ENCODE assay signal across 16 cellular contexts in genomic region chr2:117958186-117958585, GRCh38. TPM values are rescaled to one million over a fixed set of nuclear protein-coding genes. Genes with fewer than 3 reads are reported as not detected.
DNase-seq lines count a peak whose midpoint lies in the region; ATAC-seq and TF ChIP-seq lines count a peak whose summit lies in the region.
"Had no signal": no experiment of that assay in that cellular context is flagged by ENCODE, and none has a peak within 500 bp of the region (broad histone marks: within the 10 kb centered on the region; RNA-seq: fewer than 3 reads in every experiment).

No MANE protein-coding gene starts in this region.

- H3K4me1 Mint-ChIP-seq in endothelial cell (ENCODE audit: unreplicated experiment): peaks cover 40% of the 10 kb centered on the region
- H3K4me1 Mint-ChIP-seq: activated T-helper 17 cell treated with anti-CD3 and anti-CD28 coated beads, Interleukin-2, amount 50 U/mL, for 72 hours had no signal

- H3K4me3 Mint-ChIP-seq in endothelial cell (ENCODE audit: unreplicated experiment): no peak overlapping the region
- H3K4me3 Mint-ChIP-seq: activated T-helper 17 cell treated with anti-CD3 and anti-CD28 coated beads, Interleukin-2, amount 50 U/mL, for 72 hours; CD4-positive, alpha-beta memory T cell had no signal

- H3K4me3 ChIP-seq in vagina: no peak overlapping the region
- H3K4me3 ChIP-seq: SJCRH30, tibial artery had no signal

- peaks cover 0 to 42% of the 10 kb centered on the region in 2 donors for H3K36me3 ChIP-seq in vagina

- peak overlapping the region; percentile 44 for H3K27ac Mint-ChIP-seq in endothelial cell (ENCODE audit: unreplicated experiment)
- H3K27ac Mint-ChIP-seq: activated T-helper 17 cell treated with anti-CD3 and anti-CD28 coated beads, Interleukin-2, amount 50 U/mL, for 72 hours had no signal

- H3K36me3 Mint-ChIP-seq in endothelial cell (ENCODE audit: low read depth, unreplicated experiment): peaks cover 52% of the 10 kb centered on the region

- H3K4me1 ChIP-seq in vagina: no peaks in the 10 kb centered on the region
- H3K4me1 ChIP-seq: SJCRH30 had no signal

- no peaks in the 10 kb centered on the region for H3K9me3 ChIP-seq in vagina
- H3K9me3 ChIP-seq: SJCRH30, tibial artery had no signal

- H3K27ac ChIP-seq in vagina: no peak overlapping the region
- H3K27ac ChIP-seq: SJCRH30, tibial artery had no signal

- H3K27me3 ChIP-seq in vagina: no peaks in the 10 kb centered on the region
- H3K27me3 ChIP-seq: SJCRH30, tibial artery had no signal

- H3K9me3 Mint-ChIP-seq in endothelial cell (ENCODE audit: unreplicated experiment): no peaks in the 10 kb centered on the region
- H3K9me3 Mint-ChIP-seq: activated T-helper 17 cell treated with anti-CD3 and anti-CD28 coated beads, Interleukin-2, amount 50 U/mL, for 72 hours; CD4-positive, alpha-beta memory T cell had no signal

- DNase-seq in AG20443 (ENCODE audit: low spot score): peak; percentile 26
- peak; percentile 53 for DNase-seq in NCI-H226
- DNase-seq in endothelial cell (ENCODE audit: low spot score): no peak
- peak; percentile 60 for DNase-seq in non-pigmented ciliary epithelial cell (ENCODE audit: low read depth)
- DNase-seq in vagina (ENCODE audit: extremely low spot score in 2 of 2): no peak
- no peak for DNase-seq in activated T-cell treated with anti-CD3 and anti-CD28 coated beads, Interleukin-2, amount 50 U/mL, for 1 hour
- DNase-seq: activated CD4-positive, alpha-beta T cell treated with anti-CD3 and anti-CD28 coated beads for 1 hour; CD4-positive, alpha-beta memory T cell; glutamatergic neuron; NCI-H510A; retina; SJCRH30; tibial artery had no signal

- intact Hi-C loops in vagina (cut with DNase I): no loop called here

- TF ChIP-seq POLR2A in vagina (IDR thresholded peaks at IDR 0.05): no peak

- TF ChIP-seq CTCF in endothelial cell (IDR thresholded peaks at IDR 0.05; ENCODE audit: unreplicated experiment) (no peak), vagina (IDR thresholded peaks at IDR 0.05) (no peak)

- ATAC-seq in GM18909 (IDR thresholded peaks at IDR 0.05; ENCODE audit: poor library complexity, unreplicated experiment) (no peak), GM21619 (IDR thresholded peaks at IDR 0.05; ENCODE audit: unreplicated experiment) (no peak)
- ATAC-seq: activated T-helper 17 cell treated with anti-CD3 and anti-CD28 coated beads, Interleukin-2, amount 50 U/mL, for 72 hours had no signal

- no peaks in the 10 kb centered on the region for H3K27me3 Mint-ChIP-seq in endothelial cell (ENCODE audit: unreplicated experiment)
- H3K27me3 Mint-ChIP-seq: activated T-helper 17 cell treated with anti-CD3 and anti-CD28 coated beads, Interleukin-2, amount 50 U/mL, for 72 hours; CD4-positive, alpha-beta memory T cell had no signal

RNA-seq across cellular contexts. Expression of gene CCDC93, which starts 55.7 kb away (rescaled TPM):
- total RNA-seq in endothelial cell (ENCODE audit: unreplicated experiment): 64.5 TPM
- total RNA-seq in vagina: 18.2 TPM

Comparison
In these comparisons a context has a peak if more than half of its experiments do, and no peak if none do; other contexts are left out.
1. DNase-seq: peak in AG20443 (single experiment), NCI-H226 (single experiment) and non-pigmented ciliary epithelial cell (single experiment); none in endothelial cell (single experiment), vagina (0 of 2) and activated T-cell treated with anti-CD3 and anti-CD28 coated beads, Interleukin-2, amount 50 U/mL, for 1 hour (single experiment).